ENCODE assay signal across 18 cellular contexts in genomic region chr6:38836585-38836984, GRCh38.
DNase-seq lines count a peak whose midpoint lies in the region.
"Had no signal": no experiment of that assay in that cellular context is flagged by ENCODE, and none has a peak within 500 bp of the region (broad histone marks: within the 10 kb centered on the region; RNA-seq: fewer than 3 reads in every experiment).

No MANE protein-coding gene starts in this region.

- H3K4me3 ChIP-seq in H7 (ENCODE audit: insufficient read depth, low read depth, low read length) = no peak overlapping the region
- H3K4me3 ChIP-seq: A549; BLaER1 treated with 17β-estradiol and CSF1 and Interleukin-3, amounts not matched to agents 10 nM and 100 nM had no signal

- no peaks in the 10 kb centered on the region for H3K27me3 ChIP-seq in H7 (ENCODE audit: control insufficient read depth, insufficient read depth, low read length)
- H3K27me3 ChIP-seq: BE2C; BLaER1 treated with 17β-estradiol and CSF1 and Interleukin-3, amounts not matched to agents 10 nM and 100 nM had no signal

- in situ Hi-C loops in G401 (cut with HindIII; ENCODE audit: low sequenced_read_pairs) = no loop called here

- peak; percentile 31 for DNase-seq in G401 (ENCODE audit: low spot score)
- DNase-seq in H7 = peak; percentile 2
- DNase-seq in cerebellar cortex (ENCODE audit: low spot score) = peak; percentile 23
- DNase-seq in iPS-NIHi11 (ENCODE audit: low spot score) = peak; percentile 23
- no peak for DNase-seq in SHP77 (lab: John Stamatoyannopoulos, UW)
- no peak for DNase-seq in HuH-7 (ENCODE audit: low spot score)
- DNase-seq in SW 1271 (lab: John Stamatoyannopoulos, UW) = no peak
- DNase-seq: 8988T; ACHN; AML-193; BE2C; CD4-positive, alpha-beta T cell; CD8-positive, alpha-beta memory T cell; DMS 273 treated with DMSO at 0.1 percent for 48 hours; DMS79 treated with DMSO at 0.1 percent for 48 hours; H9 had no signal

- H3K36me3 ChIP-seq in H7 (replicated peaks; ENCODE audit: control insufficient read depth, insufficient read depth, low read length) = no peaks in the 10 kb centered on the region
- H3K36me3 ChIP-seq: BE2C; BLaER1 treated with 17β-estradiol and CSF1 and Interleukin-3, amounts not matched to agents 10 nM and 100 nM had no signal

Comparison
In these comparisons a context has a peak if more than half of its experiments do, and no peak if none do; other contexts are left out.
1. DNase-seq: peak in G401 (single experiment), H7 (single experiment), cerebellar cortex (single experiment) and iPS-NIHi11 (single experiment); none in SHP77 (0 of 2), HuH-7 (single experiment) and SW 1271 (0 of 2).